In the genomic region with DNA sequence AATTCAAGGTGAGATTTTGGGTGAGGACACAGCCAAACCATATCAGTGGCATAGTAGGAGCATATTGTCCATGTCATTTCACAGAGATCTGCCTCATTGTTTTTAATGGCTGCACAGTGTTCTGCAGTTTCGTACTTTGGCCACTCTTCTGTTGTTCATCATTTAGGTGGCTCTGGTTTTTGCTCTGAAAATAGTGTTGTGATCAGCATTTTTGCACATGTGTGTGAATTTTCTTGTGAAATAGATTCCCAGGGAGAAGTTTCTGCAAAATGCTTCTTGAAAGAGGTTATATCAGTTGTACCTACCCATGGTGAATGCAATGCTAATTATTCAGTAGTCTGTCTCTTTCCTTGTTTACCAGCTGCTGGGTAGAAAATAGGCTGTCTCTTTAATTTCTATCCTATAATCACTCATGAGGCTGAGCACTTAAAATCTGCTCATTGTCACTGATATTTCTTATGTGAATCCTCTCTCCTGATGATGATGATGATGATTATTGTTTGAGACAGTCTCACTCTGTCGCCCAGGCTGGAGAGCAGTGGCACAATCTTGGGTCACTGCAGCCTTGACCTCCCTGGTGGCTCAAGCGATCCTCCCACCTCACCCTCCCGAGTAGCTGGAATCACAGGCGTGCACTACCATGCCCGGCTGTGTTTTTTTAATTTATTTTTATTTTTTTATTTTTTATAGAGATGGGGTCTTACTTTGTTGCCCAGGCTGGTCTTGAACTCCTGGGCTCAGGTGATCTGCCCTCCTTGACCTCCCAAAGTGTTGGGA, we compare ENCODE assay signal across 14 cellular contexts. TPM values are rescaled to one million over a fixed set of nuclear protein-coding genes. Genes with fewer than 3 reads are reported as not detected.
DNase-seq lines count a peak whose midpoint lies in the region; ATAC-seq and TF ChIP-seq lines count a peak whose summit lies in the region.
"Had no signal": no experiment of that assay in that cellular context is flagged by ENCODE, and none has a peak within 500 bp of the region (broad histone marks: within the 10 kb centered on the region; RNA-seq: fewer than 3 reads in every experiment).

No MANE protein-coding gene starts in this region.

- H2BK5ac ChIP-seq in IMR-90 (ENCODE audit: low read depth, low read length, poor library complexity, severe bottlenecking) = no peak overlapping the region

- no peak overlapping the region for H3K56ac ChIP-seq in IMR-90 (ENCODE audit: extremely low read depth, insufficient read depth, low read length)

- dilution Hi-C loops in IMR-90 (cut with HindIII; ENCODE audit: low sequenced_read_pairs, unreplicated experiment) = no loop called here

- no peaks in the 10 kb centered on the region for H3K27me3 ChIP-seq in CD4-positive, CD25-positive, alpha-beta regulatory T cell (ENCODE audit: control insufficient read depth, insufficient read depth, low read length)
- no peaks in the 10 kb centered on the region for H3K27me3 ChIP-seq in IMR-90 (ENCODE audit: control insufficient read depth, insufficient read depth, low read length)

- no peak for ATAC-seq in CD4-positive, CD25-positive, alpha-beta regulatory T cell (ENCODE audit: low read depth in 2 of 2)
- no peak for ATAC-seq in IMR-90 (ENCODE audit: low read depth)
- no peak for ATAC-seq in stimulated activated effector memory CD8-positive, alpha-beta T cell treated with anti-CD3 and anti-CD28 coated beads, Interleukin-12 subunit alpha, Interleukin-12 subunit beta, amount 100 ng/mL, for 72 hours
- ATAC-seq: HCT116 had no signal

- DNase-seq in CD4-positive, CD25-positive, alpha-beta regulatory T cell = no peak
- DNase-seq in IMR-90 (no peak), cardiac septum (ENCODE audit: low spot score) (no peak), pons (ENCODE audit: low spot score) (no peak)
- no peak for DNase-seq in stimulated activated effector memory CD8-positive, alpha-beta T cell treated with anti-CD3 and anti-CD28 coated beads, Interleukin-12 subunit alpha, Interleukin-12 subunit beta, amount 100 ng/mL, for 72 hours (ENCODE audit: low spot score in 2 of 2)
- DNase-seq in activated CD4-positive, alpha-beta T cell treated with anti-CD3 and anti-CD28 coated beads for 4 hours = no peak
- DNase-seq: C1 segment of cervical spinal cord; Caco-2; CD8-positive, alpha-beta memory T cell; GF-D8; GM23248 had no signal

- peaks cover 4% of the 10 kb centered on the region; the same call in 1 of the 2 replicates for H3K9me1 ChIP-seq in IMR-90 (ENCODE audit: insufficient read depth, low read length)

- no peak overlapping the region for H3K23ac ChIP-seq in IMR-90 (ENCODE audit: low read depth, low read length)

- H3K27ac Mint-ChIP-seq in CD4-positive, CD25-positive, alpha-beta regulatory T cell = peak overlapping the region in 2 of 3 donors; percentile 72 to 78
- peak overlapping the region; percentile 45 for H3K27ac Mint-ChIP-seq in dendritic cell treated with granulocyte-macrophage colony-stimulating factor and Interleukin-4, amounts not matched to agents 40 ng/mL and 50 ng/mL, for 4 days
- peak overlapping the region; percentile 60 for H3K27ac Mint-ChIP-seq in stimulated activated effector memory CD8-positive, alpha-beta T cell treated with anti-CD3 and anti-CD28 coated beads, Interleukin-12 subunit alpha, Interleukin-12 subunit beta, amount 100 ng/mL, for 72 hours
- H3K27ac Mint-ChIP-seq: B cell had no signal

- TF ChIP-seq RAD21 in IMR-90 (IDR thresholded peaks at IDR 0.05; ENCODE audit: low read length) = no peak

- peaks cover 14 to 52% of the 10 kb centered on the region in 2 experiments for H3K79me1 ChIP-seq in IMR-90 (ENCODE audit: low read depth in 1 of 2, low read length in 2 of 2)

- no peak overlapping the region for H4K91ac ChIP-seq in IMR-90 (ENCODE audit: insufficient read depth, low read depth, low read length)

- H4K8ac ChIP-seq in IMR-90 (ENCODE audit: low read depth in 2 of 2, low read length in 2 of 2) = no peak overlapping the region

- H2AFZ ChIP-seq in IMR-90 (replicated peaks; ENCODE audit: low read length, poor library complexity) = no peak overlapping the region
- H2AFZ ChIP-seq: GM23248 had no signal

- H3K27me3 Mint-ChIP-seq in CD4-positive, CD25-positive, alpha-beta regulatory T cell = no peaks in the 10 kb centered on the region
- H3K27me3 Mint-ChIP-seq in dendritic cell treated with granulocyte-macrophage colony-stimulating factor and Interleukin-4, amounts not matched to agents 40 ng/mL and 50 ng/mL, for 4 days = no peaks in the 10 kb centered on the region
- H3K27me3 Mint-ChIP-seq: B cell; CD8-positive, alpha-beta memory T cell had no signal

- POLR2A ChIA-PET in IMR-90 (lab: Charles Lee; ENCODE audit: unreplicated experiment) = no interaction called here

- H3K36me3 ChIP-seq in CD4-positive, CD25-positive, alpha-beta regulatory T cell (ENCODE audit: control insufficient read depth, insufficient read depth, low read length) = peaks cover 10% of the 10 kb centered on the region
- peaks cover 6% of the 10 kb centered on the region for H3K36me3 ChIP-seq in IMR-90 (ENCODE audit: control insufficient read depth, insufficient read depth, low read length)

- CTCF ChIA-PET in IMR-90 (lab: Yijun Ruan, JAX) = interaction anchor here (0.6 kb wide), 1 partner anchor 1080 kb away, joined by 5 read pairs; no protein-coding TSS in a partner anchor

- H3K9me3 Mint-ChIP-seq in CD4-positive, CD25-positive, alpha-beta regulatory T cell = no peaks in the 10 kb centered on the region
- H3K9me3 Mint-ChIP-seq in dendritic cell treated with granulocyte-macrophage colony-stimulating factor and Interleukin-4, amounts not matched to agents 40 ng/mL and 50 ng/mL, for 4 days = no peaks in the 10 kb centered on the region
- H3K9me3 Mint-ChIP-seq in stimulated activated effector memory CD8-positive, alpha-beta T cell treated with anti-CD3 and anti-CD28 coated beads, Interleukin-12 subunit alpha, Interleukin-12 subunit beta, amount 100 ng/mL, for 72 hours = no peaks in the 10 kb centered on the region
- H3K9me3 Mint-ChIP-seq: CD8-positive, alpha-beta memory T cell had no signal

- no peak for TF ChIP-seq CTCF in IMR-90 (conservative IDR thresholded peaks at IDR 0.05; ENCODE audit: low read depth, low read length)

- no TSS peak for BruUV-seq in IMR-90 (replicated peaks; lab: Mats Ljungman, UMichigan)

- peaks cover 2% of the 10 kb centered on the region for H3K4me1 ChIP-seq in CD4-positive, CD25-positive, alpha-beta regulatory T cell (ENCODE audit: control insufficient read depth, insufficient read depth, low read length, poor library complexity, severe bottlenecking)
- peaks cover 3% of the 10 kb centered on the region for H3K4me1 ChIP-seq in IMR-90 (ENCODE audit: control insufficient read depth, insufficient read depth, low read length)

- H3K4ac ChIP-seq in IMR-90 (ENCODE audit: low read depth, low read length) = no peak overlapping the region

- H2AK5ac ChIP-seq in IMR-90 (ENCODE audit: low read depth, low read length) = no peak overlapping the region

- intact Hi-C loops in IMR-90 (cut with micrococcal nuclease) = no loop called here
- intact Hi-C loops in dendritic cell treated with granulocyte-macrophage colony-stimulating factor and Interleukin-4, amounts not matched to agents 40 ng/mL and 50 ng/mL, for 4 days (cut with micrococcal nuclease) = no loop called here
- intact Hi-C loops in cardiac septum (cut with DNase I) = loop anchor here (10.0 kb wide), 1 partner anchor 103 kb away; no protein-coding TSS in a partner anchor

- H2BK20ac ChIP-seq in IMR-90 (ENCODE audit: low read depth, low read length) = no peak overlapping the region

- H3K4me3 ChIP-seq in CD4-positive, CD25-positive, alpha-beta regulatory T cell (ENCODE audit: low read depth, low read length) = no peak overlapping the region
- H3K4me3 ChIP-seq in IMR-90 (ENCODE audit: insufficient read depth, low read depth, low read length) = no peak overlapping the region
- H3K4me3 ChIP-seq: GM23248 had no signal

- WGBS in IMR-90 (ENCODE audit: extremely low coverage in 2 of 2, insufficient read length in 1 of 2), 2 experiments = no CpG with 5 or more reads among the region's 6 CpGs

- H3K27ac ChIP-seq in CD4-positive, CD25-positive, alpha-beta regulatory T cell (ENCODE audit: insufficient read depth, low read length, poor library complexity, severe bottlenecking) = no peak overlapping the region
- H3K27ac ChIP-seq in IMR-90 (ENCODE audit: insufficient read depth, low read length) = no peak overlapping the region
- H3K27ac ChIP-seq: GM23248 had no signal

- no peak overlapping the region for H4K5ac ChIP-seq in IMR-90 (ENCODE audit: low read depth, low read length)

- no peaks in the 10 kb centered on the region for H3K9me3 ChIP-seq in CD4-positive, CD25-positive, alpha-beta regulatory T cell (ENCODE audit: control insufficient read depth in 2 of 2, low read length in 2 of 2)
- no peaks in the 10 kb centered on the region for H3K9me3 ChIP-seq in IMR-90 (ENCODE audit: control insufficient read depth, insufficient read depth, low read length)
- H3K9me3 ChIP-seq: Caco-2 had no signal

- no peak overlapping the region for H2BK120ac ChIP-seq in IMR-90 (ENCODE audit: low read depth, low read length)

- no peak overlapping the region for H3K14ac ChIP-seq in IMR-90 (replicated peaks; ENCODE audit: low read depth, low read length)

- peak overlapping the region in 1 of 4 donors; percentile 6 for H3K4me3 Mint-ChIP-seq in CD4-positive, CD25-positive, alpha-beta regulatory T cell
- no peak overlapping the region for H3K4me3 Mint-ChIP-seq in dendritic cell treated with granulocyte-macrophage colony-stimulating factor and Interleukin-4, amounts not matched to agents 40 ng/mL and 50 ng/mL, for 4 days
- no peak overlapping the region for H3K4me3 Mint-ChIP-seq in stimulated activated effector memory CD8-positive, alpha-beta T cell treated with anti-CD3 and anti-CD28 coated beads, Interleukin-12 subunit alpha, Interleukin-12 subunit beta, amount 100 ng/mL, for 72 hours
- H3K4me3 Mint-ChIP-seq: B cell; CD8-positive, alpha-beta memory T cell had no signal

- TF ChIP-seq POLR2A in IMR-90 (IDR thresholded peaks at IDR 0.05; ENCODE audit: low read depth, low read length) = no peak

- H3K4me2 ChIP-seq in IMR-90 (ENCODE audit: low read depth, low read length) = no peak overlapping the region

- in situ Hi-C loops in IMR-90 (cut with MboI; ENCODE audit: low sequenced_read_pairs) = loop anchor here (10.0 kb wide), 1 partner anchor 103 kb away; no protein-coding TSS in a partner anchor

- peaks cover 37% of the 10 kb centered on the region for H3K36me3 Mint-ChIP-seq in CD4-positive, CD25-positive, alpha-beta regulatory T cell
- peaks cover 29% of the 10 kb centered on the region for H3K36me3 Mint-ChIP-seq in dendritic cell treated with granulocyte-macrophage colony-stimulating factor and Interleukin-4, amounts not matched to agents 40 ng/mL and 50 ng/mL, for 4 days (ENCODE audit: low read depth)
- H3K36me3 Mint-ChIP-seq in stimulated activated effector memory CD8-positive, alpha-beta T cell treated with anti-CD3 and anti-CD28 coated beads, Interleukin-12 subunit alpha, Interleukin-12 subunit beta, amount 100 ng/mL, for 72 hours = peaks cover 13% of the 10 kb centered on the region

- peaks cover 17 to 67% (median 44%) of the 10 kb centered on the region in 4 donors for H3K4me1 Mint-ChIP-seq in CD4-positive, CD25-positive, alpha-beta regulatory T cell
- peaks cover 55% of the 10 kb centered on the region for H3K4me1 Mint-ChIP-seq in dendritic cell treated with granulocyte-macrophage colony-stimulating factor and Interleukin-4, amounts not matched to agents 40 ng/mL and 50 ng/mL, for 4 days (ENCODE audit: low read depth)
- H3K4me1 Mint-ChIP-seq in stimulated activated effector memory CD8-positive, alpha-beta T cell treated with anti-CD3 and anti-CD28 coated beads, Interleukin-12 subunit alpha, Interleukin-12 subunit beta, amount 100 ng/mL, for 72 hours = peaks cover 40% of the 10 kb centered on the region

- no peak overlapping the region for H2AK9ac ChIP-seq in IMR-90 (replicated peaks; ENCODE audit: low read depth, low read length, poor library complexity)

- no peak overlapping the region for H2BK15ac ChIP-seq in IMR-90 (ENCODE audit: low read depth, low read length)

- H3K18ac ChIP-seq in IMR-90 (ENCODE audit: low read depth, low read length) = no peak overlapping the region

- peaks cover 17% of the 10 kb centered on the region for H4K20me1 ChIP-seq in IMR-90 (ENCODE audit: insufficient read depth, low read length)

- no peak overlapping the region for H3K9ac ChIP-seq in IMR-90 (ENCODE audit: low read depth, low read length)
- H3K9ac ChIP-seq: GM23248 had no signal

RNA-seq across cellular contexts. Expression of gene LCMT1, which starts 10.5 kb away (rescaled TPM):
- 44.0 TPM for total RNA-seq in CD4-positive, CD25-positive, alpha-beta regulatory T cell
- 10 to 100 TPM; 46.5 to 70.3 (median 54.5) TPM for polyA plus RNA-seq in CD4-positive, CD25-positive, alpha-beta regulatory T cell
- total RNA-seq in IMR-90 (2012; rRNA removed) = 60.0 and 60.4 TPM in 2 replicates
- polyA plus RNA-seq in IMR-90 (2012; rRNA removed) = 30.5 and 33.1 TPM in 2 replicates
- 19.3 and 26.9 TPM in 2 replicates for polyA plus RNA-seq in IMR-90 (2012; cell fraction: cytosol; rRNA removed)
- polyA plus RNA-seq in IMR-90 (2012; cell fraction: nucleus; rRNA removed; ENCODE audit: low replicate concordance) = 12.0 and 37.3 TPM in 2 replicates
- 38.7 TPM for total RNA-seq in cardiac septum
